In genomic region chr6:32472781-32473377, GRCh38 we compare ENCODE assay signal across 11 cellular contexts. TPM values are rescaled to one million over a fixed set of nuclear protein-coding genes. Genes with fewer than 3 reads are reported as not detected.
DNase-seq lines count a peak whose midpoint lies in the region; ATAC-seq and TF ChIP-seq lines count a peak whose summit lies in the region.
"Had no signal": no experiment of that assay in that cellular context is flagged by ENCODE, and none has a peak within 500 bp of the region (broad histone marks: within the 10 kb centered on the region; RNA-seq: fewer than 3 reads in every experiment).

No MANE protein-coding gene starts in this region.

- no peak overlapping the region for H2AFZ ChIP-seq in OCI-LY3 (ENCODE audit: low read depth, low read length)

- H3K9me3 ChIP-seq in BLaER1 = peaks cover 12% of the 10 kb centered on the region
- no peaks in the 10 kb centered on the region for H3K9me3 ChIP-seq in OCI-LY3 (ENCODE audit: insufficient read depth, low read length)
- no peaks in the 10 kb centered on the region for H3K9me3 ChIP-seq in lower lobe of right lung
- H3K9me3 ChIP-seq: prostate gland had no signal

- H3K9ac ChIP-seq in BLaER1 (no peak overlapping the region), OCI-LY3 (ENCODE audit: low read length) (peak overlapping the region; percentile 58; the same call in 1 of the 2 replicates)

- no peak for TF ChIP-seq CTCF in OCI-LY3 (IDR thresholded peaks at IDR 0.05; ENCODE audit: low read depth, low read length)
- no peak for TF ChIP-seq CTCF in lower lobe of right lung (IDR thresholded peaks at IDR 0.05)

- ATAC-seq in GM19455 (IDR thresholded peaks at IDR 0.05; ENCODE audit: unreplicated experiment) (peak; percentile 15), lower lobe of right lung (peak; percentile 57 to 71)

- intact Hi-C loops in lower lobe of right lung (cut with DNase I) = no loop called here

- peaks cover 9% of the 10 kb centered on the region; the same call in 1 of the 2 replicates for H3K4me1 ChIP-seq in BLaER1
- peaks cover 16% of the 10 kb centered on the region for H3K4me1 ChIP-seq in OCI-LY3 (ENCODE audit: low read length)
- H3K4me1 ChIP-seq in lower lobe of right lung = no peaks in the 10 kb centered on the region
- H3K4me1 ChIP-seq: prostate gland had no signal

- no peak overlapping the region for H3K4me3 ChIP-seq in BLaER1
- peak overlapping the region; percentile 55 for H3K4me3 ChIP-seq in OCI-LY3 (ENCODE audit: low read length)
- no peak overlapping the region for H3K4me3 ChIP-seq in lower lobe of right lung
- H3K4me3 ChIP-seq: prostate gland had no signal

- H3K79me2 ChIP-seq in OCI-LY3 (ENCODE audit: low read length) = peaks cover 8% of the 10 kb centered on the region

- H4K20me1 ChIP-seq in BLaER1 (no peaks in the 10 kb centered on the region), OCI-LY3 (ENCODE audit: insufficient read depth, low read length) (no peaks in the 10 kb centered on the region)

- H3K36me3 ChIP-seq in BLaER1 (no peaks in the 10 kb centered on the region), OCI-LY3 (replicated peaks; ENCODE audit: low read depth, low read length) (no peaks in the 10 kb centered on the region), lower lobe of right lung (no peaks in the 10 kb centered on the region)
- H3K36me3 ChIP-seq: prostate gland, WERI-Rb-1 had no signal

- H3K4me2 ChIP-seq in BLaER1 = no peak overlapping the region
- H3K4me2 ChIP-seq in OCI-LY3 (ENCODE audit: low read length) = peak overlapping the region; percentile 67

- H3K27me3 ChIP-seq in BLaER1 (no peaks in the 10 kb centered on the region), OCI-LY3 (ENCODE audit: low read depth, low read length) (no peaks in the 10 kb centered on the region), lower lobe of right lung (ENCODE audit: low read depth) (peaks cover 4% of the 10 kb centered on the region)

- DNase-seq in lower lobe of right lung (no peak), substantia nigra (lab: John Stamatoyannopoulos, UW) (no peak), GOT3 (lab: John Stamatoyannopoulos, UW) (no peak), NCI-H1436 (lab: John Stamatoyannopoulos, UW) (no peak)
- DNase-seq in activated effector memory CD4-positive, alpha-beta T cell treated with anti-CD3 and anti-CD28 coated beads, Interleukin-2, amount 50 U/mL, for 16 hours = no peak
- DNase-seq: WERI-Rb-1 had no signal

- H3K27ac ChIP-seq in BLaER1 = peak overlapping the region; percentile 56
- peak overlapping the region; percentile 79 for H3K27ac ChIP-seq in OCI-LY3 (ENCODE audit: low read length)
- no peak overlapping the region for H3K27ac ChIP-seq in lower lobe of right lung
- H3K27ac ChIP-seq in substantia nigra (ENCODE audit: low read depth, low read length, poor library complexity, severe bottlenecking) = no peak overlapping the region
- H3K27ac ChIP-seq: prostate gland, WERI-Rb-1 had no signal

RNA-seq across cellular contexts. Expression of gene HLA-DRA, which starts 33.2 kb away (rescaled TPM):
- 2,056 TPM for total RNA-seq in lower lobe of right lung

RNA-seq across cellular contexts. Expression of gene HLA-DRB5, which starts 57.2 kb away (rescaled TPM):
- 279 TPM for total RNA-seq in lower lobe of right lung
- total RNA-seq: Daoy, prostate gland had no signal

Comparison
In these comparisons a context has a peak if more than half of its experiments do, and no peak if none do; other contexts are left out.
1. H3K27ac ChIP-seq: peak in BLaER1 (single experiment) and OCI-LY3 (single experiment); none in lower lobe of right lung (single experiment) and substantia nigra (single experiment).